19 cellular contexts compared by ENCODE assay signal in the genomic region with DNA sequence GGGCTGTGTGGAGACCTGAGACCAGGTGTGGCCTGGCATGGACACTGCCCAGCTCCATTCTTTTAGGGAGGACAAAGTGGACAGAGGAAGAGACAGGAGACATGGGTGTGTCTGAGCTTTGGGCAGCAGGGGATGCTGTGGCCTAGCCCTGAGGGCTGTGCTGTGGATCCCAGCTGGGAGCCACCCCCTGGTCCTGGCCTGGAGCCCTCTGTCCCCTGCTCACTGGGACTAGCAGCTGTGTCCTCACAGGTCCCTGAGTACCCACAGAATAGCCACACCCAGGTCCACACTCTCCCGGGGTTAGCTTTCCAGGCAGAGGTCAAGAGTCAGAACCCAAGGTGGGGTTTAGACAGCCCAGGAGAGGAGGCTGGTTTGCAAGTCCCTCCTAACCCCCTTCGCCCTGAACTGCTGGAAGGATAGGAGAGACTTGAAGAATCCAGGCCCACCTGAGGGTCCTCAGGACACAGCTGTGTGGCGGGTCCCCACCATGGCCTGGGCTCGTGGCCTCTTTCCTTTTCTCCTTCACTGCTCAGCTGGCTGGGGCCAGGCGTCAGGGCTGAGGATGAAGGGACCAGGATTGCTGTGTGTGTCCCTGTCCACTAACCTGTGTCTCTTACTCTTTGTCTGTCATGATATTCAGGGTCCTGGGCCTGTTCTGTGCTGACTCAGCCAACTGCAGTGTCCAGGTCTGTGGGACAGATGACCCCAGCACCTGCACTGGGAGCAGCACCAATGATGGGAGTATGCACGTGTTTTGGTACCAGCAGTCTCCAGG.
"Had no signal": no experiment of that assay in that cellular context is flagged by ENCODE, and none has a peak within 500 bp of the region (broad histone marks: within the 10 kb centered on the region; RNA-seq: fewer than 3 reads in every experiment).

No MANE protein-coding gene starts in this region.

- H3K4me1 ChIP-seq: gastroesophageal sphincter, neural progenitor cell had no signal

- H3K9ac ChIP-seq: neural progenitor cell had no signal

- ATAC-seq: activated naive CD8-positive, alpha-beta T cell treated with anti-CD3 and anti-CD28 coated beads, Interleukin-2, amount 50 U/mL, for 24 hours; activated T-helper 17 cell treated with anti-CD3 and anti-CD28 coated beads, Interleukin-2, amount 50 U/mL, for 72 hours; gastroesophageal sphincter; heart right ventricle; left colon; lower lobe of right lung; stimulated activated effector memory CD8-positive, alpha-beta T cell treated with anti-CD3 and anti-CD28 coated beads, Interleukin-12 subunit alpha, Interleukin-12 subunit beta, amount 100 ng/mL, for 72 hours had no signal

- H2AFZ ChIP-seq: neural progenitor cell had no signal

- H3K9me3 ChIP-seq: gastroesophageal sphincter, heart right ventricle, lower lobe of right lung, ovary had no signal

- DNase-seq: activated CD4-positive, alpha-beta T cell treated with anti-CD3 and anti-CD28 coated beads, Interleukin-2, amount 50 U/mL, for 48 hours; activated CD4-positive, CD25-positive, alpha-beta regulatory T cell treated with anti-CD3 and anti-CD28 coated beads, Interleukin-2, amount 50 U/mL, for 72 hours; activated naive CD4-positive, alpha-beta T cell treated with anti-CD3 and anti-CD28 coated beads for 36 hours; activated naive CD8-positive, alpha-beta T cell treated with anti-CD3 and anti-CD28 coated beads, Interleukin-2, amount 50 U/mL, for 24 hours; aorta; cerebellar nuclear complex; dermis blood vessel endothelial cell; heart right ventricle; left colon; lower lobe of right lung; ovary; stimulated activated CD4-positive, alpha-beta T cell treated with anti-CD3 and anti-CD28 coated beads, Interleukin-12 subunit alpha, Interleukin-12 subunit beta, amount 100 ng/mL, for 4 hours; stimulated activated CD4-positive, alpha-beta T cell treated with anti-CD3 and anti-CD28 coated beads, Interleukin-2, amount 100 ng/mL, for 24 hours; trophoblast cell had no signal

- H3K27ac ChIP-seq: epithelial cell of prostate, gastroesophageal sphincter, heart right ventricle, lower lobe of right lung, neural progenitor cell, ovary had no signal

- H3K27me3 ChIP-seq: ovary had no signal

- H3K4me3 ChIP-seq: gastroesophageal sphincter, heart right ventricle, lower lobe of right lung, neural progenitor cell, ovary had no signal

- H3K36me3 ChIP-seq: gastroesophageal sphincter, heart right ventricle, lower lobe of right lung, neural progenitor cell, ovary had no signal

- H3K4me2 ChIP-seq: neural progenitor cell had no signal
